ENCODE assay signal across 15 cellular contexts in genomic region chr16:50474138-50474537, GRCh38.
DNase-seq lines count a peak whose midpoint lies in the region; ATAC-seq, FAIRE-seq and TF ChIP-seq lines count a peak whose summit lies in the region.
"Had no signal": no experiment of that assay in that cellular context is flagged by ENCODE, and none has a peak within 500 bp of the region (broad histone marks: within the 10 kb centered on the region; RNA-seq: fewer than 3 reads in every experiment).

No MANE protein-coding gene starts in this region.

- H3K9me3 ChIP-seq in H1 (ENCODE audit: insufficient read depth in 2 of 2, low read depth in 1 of 2, low read length in 1 of 2), result no peaks in the 10 kb centered on the region
- H3K9me3 ChIP-seq in PC-3 (ENCODE audit: low read length), result no peaks in the 10 kb centered on the region
- no peaks in the 10 kb centered on the region for H3K9me3 ChIP-seq in ascending aorta
- H3K9me3 ChIP-seq: uterus had no signal

- no peaks in the 10 kb centered on the region for H3K79me2 ChIP-seq in H1 (ENCODE audit: control insufficient read depth in 1 of 2, insufficient read depth in 2 of 2, low read length in 2 of 2)
- no peaks in the 10 kb centered on the region for H3K79me2 ChIP-seq in PC-3 (ENCODE audit: low read length)

- H3K56ac ChIP-seq in H1 (replicated peaks; ENCODE audit: insufficient read length, low read depth, low read length), result no peak overlapping the region

- no peak overlapping the region for H3K27ac ChIP-seq in H1 (ENCODE audit: low read depth, low read length)
- H3K27ac ChIP-seq in PC-3 (ENCODE audit: low read length), result no peak overlapping the region
- H3K27ac ChIP-seq in ascending aorta, result no peak overlapping the region
- H3K27ac ChIP-seq: uterus had no signal

- 86% methylated on average over 2 of the region's 2 CpGs; no CpG with 5 or more reads in 1 of the 2 experiments for WGBS in H1 (ENCODE audit: extremely low coverage in 1 of 2, insufficient coverage in 1 of 2, insufficient read length in 1 of 2, insufficient replicate concordance in 2 of 2, low coverage in 1 of 2, low lambda C conversion rate in 2 of 2, missing lambda C conversion rate in 1 of 2), 2 experiments

- no peaks in the 10 kb centered on the region for H3F3A ChIP-seq in PC-3 (ENCODE audit: low read length, unreplicated experiment)

- BruUV-seq in PC-3 (replicated peaks; lab: Mats Ljungman, UMichigan), result no TSS peak

- no peaks in the 10 kb centered on the region for H3K36me3 ChIP-seq in H1 (ENCODE audit: control insufficient read depth in 2 of 4, insufficient read depth in 4 of 4, low read length in 3 of 4)
- no peaks in the 10 kb centered on the region for H3K36me3 ChIP-seq in PC-3 (ENCODE audit: low read depth, low read length)
- H3K36me3 ChIP-seq in ascending aorta, result no peaks in the 10 kb centered on the region
- H3K36me3 ChIP-seq: uterus had no signal

- no peak overlapping the region; the same call in 1 of the 2 replicates for H2BK15ac ChIP-seq in H1 (ENCODE audit: low read length)

- H3K9me2 ChIP-seq in PC-3 (replicated peaks; ENCODE audit: low read length), result no peaks in the 10 kb centered on the region

- H3K27me3 ChIP-seq in H1 (replicated peaks in 1 of 4; ENCODE audit: control insufficient read depth in 3 of 4, extremely low read depth in 1 of 4, insufficient read depth in 3 of 4, low read length in 3 of 4) (peaks cover 0 to 8% (median 7%) of the 10 kb centered on the region in 4 experiments; a peak in 4 of 7 replicates), PC-3 (ENCODE audit: low read length) (no peaks in the 10 kb centered on the region), ascending aorta (no peaks in the 10 kb centered on the region)
- H3K27me3 ChIP-seq: uterus had no signal

- FAIRE-seq in H1 (lab: Jason Lieb, UNC), result no peak

- ATAC-seq in PC-3 (no peak), GM21381 (IDR thresholded peaks at IDR 0.05; ENCODE audit: unreplicated experiment) (no peak)
- ATAC-seq: T-helper 17 cell had no signal

- no peak overlapping the region for H3K14ac ChIP-seq in H1 (ENCODE audit: insufficient read length)

- no peak overlapping the region for H3K23ac ChIP-seq in H1 (ENCODE audit: insufficient read length)

- POLR2A ChIA-PET in H1 (lab: Charles Lee; ENCODE audit: partially characterized antibody) (no interaction called here), PC-3 (lab: Charles Lee; ENCODE audit: unreplicated experiment) (no interaction called here)

- TF ChIP-seq CTCF in H1 (IDR thresholded peaks at IDR 0.05; ENCODE audit: control extremely low read depth in 1 of 3, insufficient read depth in 1 of 3, low read depth in 1 of 3, low read length in 3 of 3), result no peak
- TF ChIP-seq CTCF in PC-3 (conservative IDR thresholded peaks at IDR 0.05; ENCODE audit: low read depth, low read length), result no peak
- TF ChIP-seq CTCF in ascending aorta (IDR thresholded peaks at IDR 0.05), result no peak

- no peak overlapping the region for H2AK5ac ChIP-seq in H1 (ENCODE audit: low read depth, low read length)

- no peaks in the 10 kb centered on the region for H4K20me1 ChIP-seq in H1 (replicated peaks in 1 of 2; ENCODE audit: control insufficient read depth in 1 of 2, insufficient read depth in 2 of 2, low read length in 2 of 2)
- no peaks in the 10 kb centered on the region for H4K20me1 ChIP-seq in PC-3 (ENCODE audit: low read length)

- no peak overlapping the region for H4K8ac ChIP-seq in H1 (ENCODE audit: extremely low read depth, insufficient read depth, low read length)

- no peak for TF ChIP-seq RAD21 in H1 (IDR thresholded peaks at IDR 0.05 in 1 of 2, conservative IDR thresholded peaks at IDR 0.05 in 1 of 2; ENCODE audit: low read depth in 2 of 2, low read length in 2 of 2)

- CTCF ChIA-PET in H1 (lab: Charles Lee; ENCODE audit: partially characterized antibody), result no interaction called here
- CTCF ChIA-PET in PC-3 (lab: Charles Lee), result no interaction called here

- peak; percentile 35 for DNase-seq in stimulated activated CD4-positive, alpha-beta T cell treated with anti-CD3 and anti-CD28 coated beads, Interleukin-15, amount 100 ng/mL, for 24 hours
- no peak for DNase-seq in stimulated activated CD4-positive, alpha-beta T cell treated with anti-CD3 and anti-CD28 coated beads, Interleukin-12 subunit alpha, Interleukin-12 subunit beta, amount 100 ng/mL, for 4 hours
- DNase-seq in NCI-H2029 (lab: John Stamatoyannopoulos, UW), result peak; percentile 58
- no peak for DNase-seq in H1 (ENCODE audit: low read depth in 1 of 2, low spot score in 2 of 2)
- no peak for DNase-seq in PC-3
- no peak for DNase-seq in ascending aorta (ENCODE audit: low spot score in 2 of 2)
- DNase-seq: activated CD4-positive, alpha-beta T cell treated with anti-CD3 and anti-CD28 coated beads for 1 hour; hippocampal formation; NCI-H187 treated with DMSO at 0.1 percent for 48 hours; occipital lobe; Right ventricle myocardium superior; stimulated activated naive CD4-positive, alpha-beta T cell treated with Interleukin-2 at 50 U/mL for 16 hours; T-helper 17 cell; uterus had no signal

- H2BK20ac ChIP-seq in H1 (ENCODE audit: low read length), result no peak overlapping the region

- H2AFZ ChIP-seq in H1 (ENCODE audit: low read length), result no peak overlapping the region
- H2AFZ ChIP-seq in PC-3 (ENCODE audit: low read length), result no peak overlapping the region

- no peak for TF ChIP-seq EP300 in H1 (IDR thresholded peaks at IDR 0.05; ENCODE audit: borderline replicate concordance in 1 of 2, low read depth in 2 of 2, low read length in 2 of 2)

- no peak overlapping the region for H4K5ac ChIP-seq in H1 (ENCODE audit: insufficient read length, low read depth, low read length)

- H3K4ac ChIP-seq in H1 (replicated peaks; ENCODE audit: insufficient read length, low read depth, low read length), result no peak overlapping the region

- H3K18ac ChIP-seq in H1 (ENCODE audit: extremely low read depth, low read length), result no peak overlapping the region

- H3K4me3 ChIP-seq in H1 (ENCODE audit: extremely low read depth in 1 of 4, insufficient read depth in 2 of 4, low read depth in 3 of 4, low read length in 4 of 4) (no peak overlapping the region), PC-3 (ENCODE audit: low read length) (no peak overlapping the region), ascending aorta (no peak overlapping the region)
- H3K4me3 ChIP-seq: uterus had no signal

- peak overlapping the region; percentile 22; the same call in 1 of the 2 replicates for H2BK12ac ChIP-seq in H1 (ENCODE audit: low read depth, low read length)

- intact Hi-C loops in PC-3 (cut with micrococcal nuclease), result no loop called here
- intact Hi-C loops in ascending aorta (cut with DNase I), result no loop called here

- H2BK5ac ChIP-seq in H1 (ENCODE audit: low read depth, low read length), result no peak overlapping the region

- no peaks in the 10 kb centered on the region for H3K79me1 ChIP-seq in H1 (ENCODE audit: low read depth, low read length)

- peaks cover 0 to 12% (median 3%) of the 10 kb centered on the region in 4 experiments; a peak in 5 of 7 replicates for H3K4me1 ChIP-seq in H1 (replicated peaks in 1 of 4; ENCODE audit: control insufficient read depth in 3 of 4, insufficient read depth in 4 of 4, low read length in 3 of 4)
- H3K4me1 ChIP-seq in PC-3 (ENCODE audit: insufficient read depth, low read length), result no peaks in the 10 kb centered on the region
- H3K4me1 ChIP-seq in ascending aorta, result no peaks in the 10 kb centered on the region
- H3K4me1 ChIP-seq: uterus had no signal

- H3K9ac ChIP-seq in H1 (replicated peaks in 1 of 4; ENCODE audit: extremely low read depth in 1 of 4, low read depth in 3 of 4, low read length in 3 of 4), result no peak overlapping the region
- H3K9ac ChIP-seq in PC-3 (ENCODE audit: low read length), result no peak overlapping the region

- no peaks in the 10 kb centered on the region for H3K23me2 ChIP-seq in H1 (ENCODE audit: low read depth, low read length)

- no peak for TF ChIP-seq POLR2A in H1 (IDR thresholded peaks at IDR 0.05; ENCODE audit: control extremely low read depth in 1 of 2, low read depth in 2 of 2, low read length in 2 of 2)

- no peak overlapping the region for H4K91ac ChIP-seq in H1 (replicated peaks; ENCODE audit: insufficient read length, low read length)

- H2BK120ac ChIP-seq in H1 (replicated peaks; ENCODE audit: low read depth, low read length), result no peak overlapping the region

- no peak overlapping the region for H3K4me2 ChIP-seq in H1 (ENCODE audit: insufficient read depth in 1 of 2, low read depth in 2 of 2, low read length in 2 of 2)
- H3K4me2 ChIP-seq in PC-3 (ENCODE audit: low read length), result no peak overlapping the region

TF ChIP-seq in H1, 55 proteins besides CTCF, POLR2A, EP300 and RAD21:
- TF ChIP-seq PHF8 (conservative IDR thresholded peaks at IDR 0.05; ENCODE audit: low read depth, low read length) (no peak), SAP30 (IDR thresholded peaks at IDR 0.05; ENCODE audit: insufficient read depth, insufficient replicate concordance, low read length) (no peak), CHD2 (IDR thresholded peaks at IDR 0.05; ENCODE audit: low read length) (no peak), KDM4A (IDR thresholded peaks at IDR 0.05; ENCODE audit: low read depth, low read length, severe bottlenecking) (no peak), ASH2L (IDR thresholded peaks at IDR 0.05; ENCODE audit: low read length) (no peak), NANOG (IDR thresholded peaks at IDR 0.05; ENCODE audit: insufficient read depth, low read depth, low read length, poor library complexity, severe bottlenecking) (no peak), SIX5 (IDR thresholded peaks at IDR 0.05; ENCODE audit: low read depth, low read length) (no peak), SUZ12 (IDR thresholded peaks at IDR 0.05; ENCODE audit: low read length) (no peak)
- TF ChIP-seq, protein P1, sequence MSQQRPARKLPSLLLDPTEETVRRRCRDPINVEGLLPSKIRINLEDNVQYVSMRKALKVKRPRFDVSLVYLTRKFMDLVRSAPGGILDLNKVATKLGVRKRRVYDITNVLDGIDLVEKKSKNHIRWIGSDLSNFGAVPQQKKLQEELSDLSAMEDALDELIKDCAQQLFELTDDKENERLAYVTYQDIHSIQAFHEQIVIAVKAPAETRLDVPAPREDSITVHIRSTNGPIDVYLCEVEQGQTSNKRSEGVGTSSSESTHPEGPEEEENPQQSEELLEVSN (IDR thresholded peaks at IDR 0.05), result no peak

Comparison
In these comparisons a context has a peak if more than half of its experiments do, and no peak if none do; other contexts are left out.
1. DNase-seq: peak in stimulated activated CD4-positive, alpha-beta T cell treated with anti-CD3 and anti-CD28 coated beads, Interleukin-15, amount 100 ng/mL, for 24 hours (single experiment) and NCI-H2029 (single experiment); none in stimulated activated CD4-positive, alpha-beta T cell treated with anti-CD3 and anti-CD28 coated beads, Interleukin-12 subunit alpha, Interleukin-12 subunit beta, amount 100 ng/mL, for 4 hours (single experiment), H1 (0 of 2), PC-3 (single experiment) and ascending aorta (0 of 2).